ENCODE assay signal across 1 cellular context in genomic region chr10:68080853-68081431, GRCh38.
TF ChIP-seq lines count a peak whose summit lies in the region.

No MANE protein-coding gene starts in this region.

TF ChIP-seq in H1, 55 proteins besides CTCF, POLR2A, EP300 and RAD21:
- no peak for TF ChIP-seq MAFK (IDR thresholded peaks at IDR 0.05; ENCODE audit: low read depth, low read length)
- TF ChIP-seq MAX (IDR thresholded peaks at IDR 0.05) = no peak
- no peak for TF ChIP-seq EZH2 (IDR thresholded peaks at IDR 0.05; ENCODE audit: low read depth, low read length, severe bottlenecking)
- no peak for TF ChIP-seq SP4 (IDR thresholded peaks at IDR 0.05; ENCODE audit: low read length)
- TF ChIP-seq NANOG (IDR thresholded peaks at IDR 0.05; ENCODE audit: insufficient read depth, low read depth, low read length, poor library complexity, severe bottlenecking) = no peak
- TF ChIP-seq JUND (IDR thresholded peaks at IDR 0.05; ENCODE audit: low read length) = no peak
- TF ChIP-seq GTF2F1 (IDR thresholded peaks at IDR 0.05; ENCODE audit: borderline replicate concordance, low read depth, low read length) = no peak
- TF ChIP-seq SIN3A (conservative IDR thresholded peaks at IDR 0.05 in 1 of 2, IDR thresholded peaks at IDR 0.05 in 1 of 2; ENCODE audit: low read depth in 1 of 2, low read length in 2 of 2) = no peak
- no peak for TF ChIP-seq ATF2 (IDR thresholded peaks at IDR 0.05; ENCODE audit: low read length)
- TF ChIP-seq TBP (IDR thresholded peaks at IDR 0.05; ENCODE audit: low read depth, low read length) = no peak
- no peak for TF ChIP-seq CTBP2 (IDR thresholded peaks at IDR 0.05; ENCODE audit: borderline replicate concordance, insufficient read depth, insufficient read length, low read length)
- no peak for TF ChIP-seq ASH2L (IDR thresholded peaks at IDR 0.05; ENCODE audit: low read length)
